In the genomic region with DNA sequence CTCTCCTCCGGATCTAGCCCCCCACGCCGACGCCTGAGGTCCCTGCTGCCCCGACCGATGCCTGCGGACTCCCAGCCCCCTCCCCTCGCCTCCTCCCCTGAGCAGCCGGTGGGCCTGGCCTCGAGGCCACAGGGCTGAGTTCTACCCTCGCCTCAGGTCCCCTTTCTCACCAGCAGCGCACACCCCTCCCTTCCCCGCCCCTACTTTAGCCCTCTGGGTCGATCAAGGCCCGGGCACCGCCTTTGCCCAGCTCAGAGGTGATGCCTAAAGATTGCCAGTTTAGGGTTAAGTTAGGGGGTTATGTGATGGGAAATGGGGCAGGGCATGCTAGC, we compare ENCODE assay signal across 1 cellular context.
TF ChIP-seq lines count a peak whose summit lies in the region.

No MANE protein-coding gene starts in this region.

TF ChIP-seq in GM12878, 131 proteins besides CTCF, POLR2A, EP300 and RAD21 (continued from another document):
- TF ChIP-seq, protein P1, sequence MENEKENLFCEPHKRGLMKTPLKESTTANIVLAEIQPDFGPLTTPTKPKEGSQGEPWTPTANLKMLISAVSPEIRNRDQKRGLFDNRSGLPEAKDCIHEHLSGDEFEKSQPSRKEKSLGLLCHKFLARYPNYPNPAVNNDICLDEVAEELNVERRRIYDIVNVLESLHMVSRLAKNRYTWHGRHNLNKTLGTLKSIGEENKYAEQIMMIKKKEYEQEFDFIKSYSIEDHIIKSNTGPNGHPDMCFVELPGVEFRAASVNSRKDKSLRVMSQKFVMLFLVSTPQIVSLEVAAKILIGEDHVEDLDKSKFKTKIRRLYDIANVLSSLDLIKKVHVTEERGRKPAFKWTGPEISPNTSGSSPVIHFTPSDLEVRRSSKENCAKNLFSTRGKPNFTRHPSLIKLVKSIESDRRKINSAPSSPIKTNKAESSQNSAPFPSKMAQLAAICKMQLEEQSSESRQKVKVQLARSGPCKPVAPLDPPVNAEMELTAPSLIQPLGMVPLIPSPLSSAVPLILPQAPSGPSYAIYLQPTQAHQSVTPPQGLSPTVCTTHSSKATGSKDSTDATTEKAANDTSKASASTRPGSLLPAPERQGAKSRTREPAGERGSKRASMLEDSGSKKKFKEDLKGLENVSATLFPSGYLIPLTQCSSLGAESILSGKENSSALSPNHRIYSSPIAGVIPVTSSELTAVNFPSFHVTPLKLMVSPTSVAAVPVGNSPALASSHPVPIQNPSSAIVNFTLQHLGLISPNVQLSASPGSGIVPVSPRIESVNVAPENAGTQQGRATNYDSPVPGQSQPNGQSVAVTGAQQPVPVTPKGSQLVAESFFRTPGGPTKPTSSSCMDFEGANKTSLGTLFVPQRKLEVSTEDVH (IDR thresholded peaks at IDR 0.05; ENCODE audit: low read depth, partially characterized antibody): no peak
- TF ChIP-seq TCF7 (IDR thresholded peaks at IDR 0.05; ENCODE audit: borderline replicate concordance): no peak
TF ChIP-seq in GM12878: peak in this region for 0.
